Comparison of ENCODE assay signal across 1 cellular context in genomic region chr7:141551080-141551772, GRCh38.
TF ChIP-seq lines count a peak whose summit lies in the region.

TSS of gene AGK (plus strand) at chr7:141551410. CDS start at chr7:141555467, 4,057 bp downstream.

TF ChIP-seq in GM12878, 131 proteins besides CTCF, POLR2A, EP300 and RAD21 (continued from another document):
- TF ChIP-seq ZNF592 (IDR thresholded peaks at IDR 0.05) (no peak), REST (IDR thresholded peaks at IDR 0.05; ENCODE audit: low read depth, low read length) (0 out of 2 replicates have a peak, but pooled peaks have one; percentile 11), SRF (IDR thresholded peaks at IDR 0.05; ENCODE audit: low read depth in 2 of 2, low read length in 2 of 2) (peak in 1 of 2 experiments; percentile 81; a peak in 2 of 4 replicates), RB1 (IDR thresholded peaks at IDR 0.05; ENCODE audit: borderline replicate concordance) (peak; percentile 98), ZNF687 (IDR thresholded peaks at IDR 0.05) (peak; percentile 76), RCOR1 (conservative IDR thresholded peaks at IDR 0.05; ENCODE audit: low read depth, low read length) (0 out of 2 replicates have a peak, but pooled peaks have one; percentile 30), BACH1 (IDR thresholded peaks at IDR 0.05; ENCODE audit: borderline replicate concordance) (peak; percentile 67; the same call in 1 of the 2 replicates), ASH2L (IDR thresholded peaks at IDR 0.05; ENCODE audit: borderline replicate concordance, low read depth) (peak; percentile 73; the same call in 1 of the 2 replicates), NR2C1 (IDR thresholded peaks at IDR 0.05) (peak; percentile 38), KLF5 (IDR thresholded peaks at IDR 0.05; ENCODE audit: partially characterized antibody) (peak; percentile 28), RAD51 (IDR thresholded peaks at IDR 0.05) (no peak), CBX5 (IDR thresholded peaks at IDR 0.05; ENCODE audit: low read depth) (peak; percentile 98), SREBF2 (IDR thresholded peaks at IDR 0.05; ENCODE audit: low read length) (no peak), ESRRA (IDR thresholded peaks at IDR 0.05; ENCODE audit: low read length) (no peak), POLR2AphosphoS2 (IDR thresholded peaks at IDR 0.05; ENCODE audit: low read depth, low read length) (peak; percentile 86), GATAD2B (conservative IDR thresholded peaks at IDR 0.05; ENCODE audit: low read depth) (peak; percentile 86; the same call in 1 of the 2 replicates), HDAC6 (IDR thresholded peaks at IDR 0.05; ENCODE audit: unreplicated experiment) (peak; percentile 40), BCL11A (IDR thresholded peaks at IDR 0.05; ENCODE audit: low read depth, low read length) (no peak), YY1 (IDR thresholded peaks at IDR 0.05; ENCODE audit: low read depth, low read length) (peak; percentile 85), SREBF1 (IDR thresholded peaks at IDR 0.05; ENCODE audit: low read length) (peak; percentile 22; the same call in 1 of the 2 replicates), PML (IDR thresholded peaks at IDR 0.05; ENCODE audit: low read length) (peak; percentile 89)
